11 cellular contexts compared by ENCODE assay signal in genomic region chr2:43018179-43019024, GRCh38.
DNase-seq lines count a peak whose midpoint lies in the region; ATAC-seq, FAIRE-seq and TF ChIP-seq lines count a peak whose summit lies in the region.
"Had no signal": no experiment of that assay in that cellular context is flagged by ENCODE, and none has a peak within 500 bp of the region (broad histone marks: within the 10 kb centered on the region; RNA-seq: fewer than 3 reads in every experiment).

No MANE protein-coding gene starts in this region.

- no peaks in the 10 kb centered on the region for H3K9me3 ChIP-seq in A673 (ENCODE audit: low read depth, low read length, poor library complexity, severe bottlenecking)
- peaks cover 0 to 22% (median 6%) of the 10 kb centered on the region in 3 donors for H3K9me3 ChIP-seq in esophagus squamous epithelium

- intact Hi-C loops in A673 (cut with micrococcal nuclease; ENCODE audit: unreplicated experiment) (no loop called here), esophagus squamous epithelium (cut with DNase I) (no loop called here)

- 42 to 57% methylated on average over 7 of the region's 11 CpGs for WGBS in esophagus squamous epithelium, 2 donors

- peak; percentile 7 for DNase-seq in A673 (ENCODE audit: low spot score)
- peak; percentile 93 for DNase-seq in NOMO-1 treated with dmso at 0.1 percent for 144 hours (lab: John Stamatoyannopoulos, UW; ENCODE audit: unreplicated experiment)
- peak; percentile 21 for DNase-seq in esophagus squamous epithelium (lab: John Stamatoyannopoulos, UW)
- DNase-seq in myocyte (ENCODE audit: low read depth) = peak; percentile 15
- no peak for DNase-seq in NCI-H2029 treated with DMSO at 0.1 percent for 48 hours (lab: John Stamatoyannopoulos, UW)
- no peak for DNase-seq in GM19239 (ENCODE audit: insufficient read length, low spot score)
- no peak for DNase-seq in NCI-H345 treated with DMSO at 0.1 percent for 48 hours (lab: John Stamatoyannopoulos, UW; ENCODE audit: unreplicated experiment)
- DNase-seq: natural killer cell; stimulated activated naive CD8-positive, alpha-beta T cell treated with anti-CD3 and anti-CD28 coated beads, Interleukin-15, amount 100 ng/mL, for 72 hours had no signal

- H3K36me3 ChIP-seq in A673 (ENCODE audit: insufficient read depth, low read length, poor library complexity, severe bottlenecking) = no peaks in the 10 kb centered on the region
- no peaks in the 10 kb centered on the region for H3K36me3 ChIP-seq in esophagus squamous epithelium

- H3K4me1 ChIP-seq in A673 (ENCODE audit: insufficient read depth, low read length, poor library complexity, severe bottlenecking) = no peaks in the 10 kb centered on the region
- peaks cover 18 to 38% (median 22%) of the 10 kb centered on the region in 3 donors for H3K4me1 ChIP-seq in esophagus squamous epithelium

- POLR2A ChIA-PET in A673 (lab: Charles Lee; ENCODE audit: low non-redundant PET) = no interaction called here

- H3K4me3 ChIP-seq in A673 (ENCODE audit: low read depth, low read length, poor library complexity, severe bottlenecking) (no peak overlapping the region), esophagus squamous epithelium (no peak overlapping the region)

- no TSS peak for BruUV-seq in A673 (replicated peaks; lab: Mats Ljungman, UMichigan)

- FAIRE-seq in GM19239 (lab: Jason Lieb, UNC) = no peak

- ATAC-seq in HG02798 (IDR thresholded peaks at IDR 0.05; ENCODE audit: poor library complexity, unreplicated experiment) = no peak
- ATAC-seq: stimulated activated naive CD8-positive, alpha-beta T cell treated with anti-CD3 and anti-CD28 coated beads, Interleukin-15, amount 100 ng/mL, for 72 hours; T-cell had no signal

- CTCF ChIA-PET in A673 (lab: Charles Lee) = no interaction called here

- H3K27me3 ChIP-seq in A673 (replicated peaks; ENCODE audit: insufficient read depth, low read depth, low read length, poor library complexity) (no peaks in the 10 kb centered on the region), esophagus squamous epithelium (no peaks in the 10 kb centered on the region)

- no peak for TF ChIP-seq POLR2A in esophagus squamous epithelium (IDR thresholded peaks at IDR 0.05)

- H3K27ac ChIP-seq in A673 (ENCODE audit: low read depth, low read length, poor library complexity, severe bottlenecking) (no peak overlapping the region), esophagus squamous epithelium (peak overlapping the region; percentile 50 to 65 (median 58))

- no peak for TF ChIP-seq CTCF in A673 (conservative IDR thresholded peaks at IDR 0.05; ENCODE audit: low read depth, low read length)
- TF ChIP-seq CTCF in esophagus squamous epithelium (IDR thresholded peaks at IDR 0.05) = no peak

Comparison
In these comparisons a context has a peak if more than half of its experiments do, and no peak if none do; other contexts are left out.
1. DNase-seq: peak in A673 (single experiment), NOMO-1 treated with dmso at 0.1 percent for 144 hours (single experiment), esophagus squamous epithelium (single experiment) and myocyte (single experiment); none in NCI-H2029 treated with DMSO at 0.1 percent for 48 hours (single experiment), GM19239 (single experiment) and NCI-H345 treated with DMSO at 0.1 percent for 48 hours (single experiment).